Comparison of ENCODE assay signal across 1 cellular context in genomic region chr6:34236423-34237315, GRCh38.
TF ChIP-seq lines count a peak whose summit lies in the region.

HMGA1 (plus strand) TSS chr6:34236873; CDS start chr6:34240781, 3,908 bp downstream.

TF ChIP-seq in K562, 482 proteins besides CTCF, POLR2A, EP300 and RAD21 (continued from another document and continues in another):
- TF ChIP-seq, protein P1, sequence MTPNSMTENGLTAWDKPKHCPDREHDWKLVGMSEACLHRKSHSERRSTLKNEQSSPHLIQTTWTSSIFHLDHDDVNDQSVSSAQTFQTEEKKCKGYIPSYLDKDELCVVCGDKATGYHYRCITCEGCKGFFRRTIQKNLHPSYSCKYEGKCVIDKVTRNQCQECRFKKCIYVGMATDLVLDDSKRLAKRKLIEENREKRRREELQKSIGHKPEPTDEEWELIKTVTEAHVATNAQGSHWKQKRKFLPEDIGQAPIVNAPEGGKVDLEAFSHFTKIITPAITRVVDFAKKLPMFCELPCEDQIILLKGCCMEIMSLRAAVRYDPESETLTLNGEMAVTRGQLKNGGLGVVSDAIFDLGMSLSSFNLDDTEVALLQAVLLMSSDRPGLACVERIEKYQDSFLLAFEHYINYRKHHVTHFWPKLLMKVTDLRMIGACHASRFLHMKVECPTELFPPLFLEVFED (CRISPR knock-in tag; conservative IDR thresholded peaks at IDR 0.05) = peak; percentile 80; the same call in 1 of the 2 replicates
- TF ChIP-seq SUPT5H (IDR thresholded peaks at IDR 0.05) (peak; percentile 99), THAP12 (CRISPR knock-in tag; IDR thresholded peaks at IDR 0.05) (peak; percentile 97), CBX3 (IDR thresholded peaks at IDR 0.05; ENCODE audit: borderline replicate concordance in 1 of 2, low read length in 2 of 2) (peak in 1 of 2 experiments; percentile 64; a peak in 2 of 3 replicates), HES1 (IDR thresholded peaks at IDR 0.05; ENCODE audit: low read depth) (no peak), ZSCAN29 (IDR thresholded peaks at IDR 0.05) (peak; percentile 97), MED1 (CRISPR knock-in tag; IDR thresholded peaks at IDR 0.05; ENCODE audit: borderline replicate concordance) (no peak), RBBP5 (IDR thresholded peaks at IDR 0.05; ENCODE audit: borderline replicate concordance, insufficient read depth, low read length, poor library complexity, severe bottlenecking) (peak; percentile 41), IRF2 (CRISPR knock-in tag; IDR thresholded peaks at IDR 0.05) (no peak), GABPB2 (CRISPR knock-in tag; conservative IDR thresholded peaks at IDR 0.05) (no peak), ZNF655 (CRISPR knock-in tag; IDR thresholded peaks at IDR 0.05) (peak; percentile 86; the same call in 1 of the 2 replicates), MBD2 (IDR thresholded peaks at IDR 0.05; ENCODE audit: borderline replicate concordance, low read depth) (peak; percentile 90; the same call in 1 of the 2 replicates), NKRF (IDR thresholded peaks at IDR 0.05; ENCODE audit: borderline replicate concordance) (peak; percentile 68; the same call in 1 of the 2 replicates), POLR2AphosphoS5 (IDR thresholded peaks at IDR 0.05; ENCODE audit: control insufficient read depth, insufficient read depth, low read depth, low read length) (peak; percentile 98), ZNF175 (CRISPR knock-in tag; IDR thresholded peaks at IDR 0.05; ENCODE audit: low read depth) (no peak), SRSF9 (IDR thresholded peaks at IDR 0.05; ENCODE audit: borderline replicate concordance, low read depth, low read length) (no peak), PRDM10 (IDR thresholded peaks at IDR 0.05; ENCODE audit: partially characterized antibody) (peak; percentile 31), ERF (CRISPR knock-in tag; IDR thresholded peaks at IDR 0.05) (peak; percentile 88; the same call in 1 of the 2 replicates), KDM2B (CRISPR knock-in tag; IDR thresholded peaks at IDR 0.05) (0 out of 2 replicates have a peak, but pooled peaks have one; percentile 34), ZNF197 (CRISPR knock-in tag; IDR thresholded peaks at IDR 0.05; ENCODE audit: low read depth) (peak; percentile 51; the same call in 1 of the 2 replicates), HDAC1 (IDR thresholded peaks at IDR 0.05) (peak in 1 of 2 experiments; percentile 73; a peak in 1 of 4 replicates), SIN3A (IDR thresholded peaks at IDR 0.05; ENCODE audit: borderline replicate concordance in 2 of 2, control insufficient read depth in 1 of 2, low read depth in 2 of 2, low read length in 2 of 2) (peak; percentile 52 to 68; a peak in 2 of 4 replicates), PRPF4 (IDR thresholded peaks at IDR 0.05; ENCODE audit: insufficient read depth, low read depth, low read length, poor library complexity, severe bottlenecking) (peak; percentile 99), MTA1 (IDR thresholded peaks at IDR 0.05; ENCODE audit: borderline replicate concordance) (peak; percentile 59), RFX1 (IDR thresholded peaks at IDR 0.05) (no peak), ZNF766 (CRISPR knock-in tag; conservative IDR thresholded peaks at IDR 0.05) (no peak; the same call in 1 of the 2 replicates), L3MBTL2 (IDR thresholded peaks at IDR 0.05) (peak; percentile 21), HNRNPK (IDR thresholded peaks at IDR 0.05; ENCODE audit: low read depth, low read length, poor library complexity, severe bottlenecking) (peak; percentile 75), ZNF445 (CRISPR knock-in tag; IDR thresholded peaks at IDR 0.05; ENCODE audit: low read depth) (no peak), ZNF830 (CRISPR knock-in tag; IDR thresholded peaks at IDR 0.05) (peak; percentile 91; the same call in 1 of the 2 replicates), ELF2 (CRISPR knock-in tag; IDR thresholded peaks at IDR 0.05) (no peak)
- TF ChIP-seq, protein P2, sequence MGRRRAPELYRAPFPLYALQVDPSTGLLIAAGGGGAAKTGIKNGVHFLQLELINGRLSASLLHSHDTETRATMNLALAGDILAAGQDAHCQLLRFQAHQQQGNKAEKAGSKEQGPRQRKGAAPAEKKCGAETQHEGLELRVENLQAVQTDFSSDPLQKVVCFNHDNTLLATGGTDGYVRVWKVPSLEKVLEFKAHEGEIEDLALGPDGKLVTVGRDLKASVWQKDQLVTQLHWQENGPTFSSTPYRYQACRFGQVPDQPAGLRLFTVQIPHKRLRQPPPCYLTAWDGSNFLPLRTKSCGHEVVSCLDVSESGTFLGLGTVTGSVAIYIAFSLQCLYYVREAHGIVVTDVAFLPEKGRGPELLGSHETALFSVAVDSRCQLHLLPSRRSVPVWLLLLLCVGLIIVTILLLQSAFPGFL (CRISPR knock-in tag; IDR thresholded peaks at IDR 0.05) = no peak
- TF ChIP-seq, protein P3, sequence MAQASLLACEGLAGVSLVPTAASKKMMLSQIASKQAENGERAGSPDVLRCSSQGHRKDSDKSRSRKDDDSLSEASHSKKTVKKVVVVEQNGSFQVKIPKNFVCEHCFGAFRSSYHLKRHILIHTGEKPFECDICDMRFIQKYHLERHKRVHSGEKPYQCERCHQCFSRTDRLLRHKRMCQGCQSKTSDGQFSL (CRISPR knock-in tag; IDR thresholded peaks at IDR 0.05) = peak; percentile 84
- TF ChIP-seq, protein P3 (tag; IDR thresholded peaks at IDR 0.05) = peak in 1 of 2 experiments; percentile 56; a peak in 1 of 4 replicates
- TF ChIP-seq, protein P4, sequence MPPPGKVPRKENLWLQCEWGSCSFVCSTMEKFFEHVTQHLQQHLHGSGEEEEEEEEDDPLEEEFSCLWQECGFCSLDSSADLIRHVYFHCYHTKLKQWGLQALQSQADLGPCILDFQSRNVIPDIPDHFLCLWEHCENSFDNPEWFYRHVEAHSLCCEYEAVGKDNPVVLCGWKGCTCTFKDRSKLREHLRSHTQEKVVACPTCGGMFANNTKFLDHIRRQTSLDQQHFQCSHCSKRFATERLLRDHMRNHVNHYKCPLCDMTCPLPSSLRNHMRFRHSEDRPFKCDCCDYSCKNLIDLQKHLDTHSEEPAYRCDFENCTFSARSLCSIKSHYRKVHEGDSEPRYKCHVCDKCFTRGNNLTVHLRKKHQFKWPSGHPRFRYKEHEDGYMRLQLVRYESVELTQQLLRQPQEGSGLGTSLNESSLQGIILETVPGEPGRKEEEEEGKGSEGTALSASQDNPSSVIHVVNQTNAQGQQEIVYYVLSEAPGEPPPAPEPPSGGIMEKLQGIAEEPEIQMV (tag; conservative IDR thresholded peaks at IDR 0.05; ENCODE audit: low read depth) = no peak
- TF ChIP-seq, protein P5, sequence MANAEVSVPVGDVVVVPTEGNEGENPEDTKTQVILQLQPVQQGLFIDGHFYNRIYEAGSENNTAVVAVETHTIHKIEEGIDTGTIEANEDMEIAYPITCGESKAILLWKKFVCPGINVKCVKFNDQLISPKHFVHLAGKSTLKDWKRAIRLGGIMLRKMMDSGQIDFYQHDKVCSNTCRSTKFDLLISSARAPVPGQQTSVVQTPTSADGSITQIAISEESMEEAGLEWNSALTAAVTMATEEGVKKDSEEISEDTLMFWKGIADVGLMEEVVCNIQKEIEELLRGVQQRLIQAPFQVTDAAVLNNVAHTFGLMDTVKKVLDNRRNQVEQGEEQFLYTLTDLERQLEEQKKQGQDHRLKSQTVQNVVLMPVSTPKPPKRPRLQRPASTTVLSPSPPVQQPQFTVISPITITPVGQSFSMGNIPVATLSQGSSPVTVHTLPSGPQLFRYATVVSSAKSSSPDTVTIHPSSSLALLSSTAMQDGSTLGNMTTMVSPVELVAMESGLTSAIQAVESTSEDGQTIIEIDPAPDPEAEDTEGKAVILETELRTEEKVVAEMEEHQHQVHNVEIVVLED (CRISPR knock-in tag; IDR thresholded peaks at IDR 0.05) = peak; percentile 36; the same call in 1 of the 2 replicates
- TF ChIP-seq, protein P6, sequence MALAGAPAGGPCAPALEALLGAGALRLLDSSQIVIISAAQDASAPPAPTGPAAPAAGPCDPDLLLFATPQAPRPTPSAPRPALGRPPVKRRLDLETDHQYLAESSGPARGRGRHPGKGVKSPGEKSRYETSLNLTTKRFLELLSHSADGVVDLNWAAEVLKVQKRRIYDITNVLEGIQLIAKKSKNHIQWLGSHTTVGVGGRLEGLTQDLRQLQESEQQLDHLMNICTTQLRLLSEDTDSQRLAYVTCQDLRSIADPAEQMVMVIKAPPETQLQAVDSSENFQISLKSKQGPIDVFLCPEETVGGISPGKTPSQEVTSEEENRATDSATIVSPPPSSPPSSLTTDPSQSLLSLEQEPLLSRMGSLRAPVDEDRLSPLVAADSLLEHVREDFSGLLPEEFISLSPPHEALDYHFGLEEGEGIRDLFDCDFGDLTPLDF (CRISPR knock-in tag; IDR thresholded peaks at IDR 0.05) = peak; percentile 42; the same call in 1 of the 2 replicates
